In genomic region chr19:42176990-42177685, GRCh38 we compare ENCODE assay signal across 8 cellular contexts. TPM values are rescaled to one million over a fixed set of nuclear protein-coding genes. Genes with fewer than 3 reads are reported as not detected.
DNase-seq lines count a peak whose midpoint lies in the region; ATAC-seq and TF ChIP-seq lines count a peak whose summit lies in the region.

No MANE protein-coding gene starts in this region.

- POLR2A ChIA-PET in SK-N-SH (lab: Yijun Ruan, JAX): no interaction called here
- POLR2A ChIA-PET in activated naive CD8-positive, alpha-beta T cell treated with anti-CD3 and anti-CD28 coated beads, Interleukin-2, amount 10 ng/mL, durations not matched to agents 7 days and 5 days (lab: Charles Lee): interaction anchor here (0.8 to 2.2 kb wide), 4 partner anchors 8 to 43 kb away, joined by 3 to 7 read pairs (median 4); partner anchors contain the start of gene ZNF526

- TF ChIP-seq EP300 in SK-N-SH (IDR thresholded peaks at IDR 0.05; ENCODE audit: borderline replicate concordance in 1 of 2, low read depth in 1 of 2, low read length in 1 of 2): no peak
- TF ChIP-seq EP300 in transverse colon (IDR thresholded peaks at IDR 0.05; ENCODE audit: low read depth): no peak

- in situ Hi-C loops in transverse colon (cut with MboI; ENCODE audit: low pct_ligation_motif_present in 1 of 4, low pct_unique_long_range_greater_than_20kb in 1 of 4, low sequenced_read_pairs in 3 of 4): no loop called here

- H3K4me3 Mint-ChIP-seq in activated naive CD8-positive, alpha-beta T cell treated with anti-CD3 and anti-CD28 coated beads, Interleukin-2, amount 10 ng/mL, durations not matched to agents 7 days and 5 days: no peak overlapping the region

- CTCF ChIA-PET in SK-N-SH (lab: Yijun Ruan, JAX): interaction anchor here (0.8 to 3.9 kb wide), 14 partner anchors 10 to 103 kb away, joined by 3 to 32 read pairs (median 4); partner anchors contain the start of gene POU2F2

- intact Hi-C loops in cardiac septum (cut with DNase I) (no loop called here), posterior cingulate gyrus (cut with DNase I) (loop anchor here (2.0 kb wide), 1 partner anchor 44 kb away; the partner anchor contains the start of gene POU2F2), transverse colon (cut with DNase I; ENCODE audit: low total_unique reads) (loop anchor here (2.0 kb wide), 1 partner anchor 78 kb away; the partner anchor contains the start of gene ERF)

- no peaks in the 10 kb centered on the region for H3K9me3 Mint-ChIP-seq in activated naive CD8-positive, alpha-beta T cell treated with anti-CD3 and anti-CD28 coated beads, Interleukin-2, amount 10 ng/mL, durations not matched to agents 7 days and 5 days

- no peak for TF ChIP-seq RAD21 in SK-N-SH (IDR thresholded peaks at IDR 0.05; ENCODE audit: low read length)

- H3K9me2 ChIP-seq in SK-N-SH: no peaks in the 10 kb centered on the region

- H3K9me3 ChIP-seq in SK-N-SH: no peaks in the 10 kb centered on the region
- no peaks in the 10 kb centered on the region for H3K9me3 ChIP-seq in transverse colon

- TF ChIP-seq POLR2A in transverse colon (IDR thresholded peaks at IDR 0.05): no peak

- peaks cover 13% of the 10 kb centered on the region for H3K4me1 Mint-ChIP-seq in activated naive CD8-positive, alpha-beta T cell treated with anti-CD3 and anti-CD28 coated beads, Interleukin-2, amount 10 ng/mL, durations not matched to agents 7 days and 5 days

- peaks cover 12% of the 10 kb centered on the region for H3F3A ChIP-seq in SK-N-SH (replicated peaks; ENCODE audit: insufficient read depth)

- H3K36me3 Mint-ChIP-seq in activated naive CD8-positive, alpha-beta T cell treated with anti-CD3 and anti-CD28 coated beads, Interleukin-2, amount 10 ng/mL, durations not matched to agents 7 days and 5 days: no peaks in the 10 kb centered on the region

- H3K36me3 ChIP-seq in SK-N-SH (replicated peaks in 1 of 2; ENCODE audit: control insufficient read depth in 1 of 2, insufficient read depth in 2 of 2, low read length in 1 of 2) (no peaks in the 10 kb centered on the region), transverse colon (no peaks in the 10 kb centered on the region)

- H3K27me3 ChIP-seq in SK-N-SH (ENCODE audit: insufficient read depth) (peaks cover 37% of the 10 kb centered on the region), transverse colon (peaks cover 88% of the 10 kb centered on the region)

- no peaks in the 10 kb centered on the region for H3K79me2 ChIP-seq in SK-N-SH (ENCODE audit: insufficient read depth)

- H3K27ac ChIP-seq in SK-N-SH (ENCODE audit: low read depth in 2 of 2, low read length in 1 of 2) (peak overlapping the region in 1 of 2 experiments; percentile 41; a peak in 1 of 4 replicates), transverse colon (no peak overlapping the region)

- peak overlapping the region; percentile 39; the same call in 1 of the 2 replicates for H3K9ac ChIP-seq in SK-N-SH

- peak; percentile 80 for DNase-seq in GM10266 (ENCODE audit: extremely low spot score)
- DNase-seq in NAMALWA (ENCODE audit: low spot score): peak; percentile 80
- peak; percentile 91 for DNase-seq in SK-N-SH
- DNase-seq in activated naive CD8-positive, alpha-beta T cell treated with anti-CD3 and anti-CD28 coated beads, Interleukin-2, amount 10 ng/mL, durations not matched to agents 7 days and 5 days: peak; percentile 79
- DNase-seq in cardiac septum (ENCODE audit: low spot score): peak; percentile 86
- peak; percentile 62 to 97 (median 84) for DNase-seq in posterior cingulate gyrus
- DNase-seq in transverse colon: peak; percentile 66

- H3K27me3 Mint-ChIP-seq in activated naive CD8-positive, alpha-beta T cell treated with anti-CD3 and anti-CD28 coated beads, Interleukin-2, amount 10 ng/mL, durations not matched to agents 7 days and 5 days: peaks cover 32% of the 10 kb centered on the region

- peak; percentile 91 for ATAC-seq in activated naive CD8-positive, alpha-beta T cell treated with anti-CD3 and anti-CD28 coated beads, Interleukin-2, amount 10 ng/mL, durations not matched to agents 7 days and 5 days (ENCODE audit: low read depth)
- no peak for ATAC-seq in HG03565 (IDR thresholded peaks at IDR 0.05; ENCODE audit: unreplicated experiment)

- no peak overlapping the region for H3K27ac Mint-ChIP-seq in activated naive CD8-positive, alpha-beta T cell treated with anti-CD3 and anti-CD28 coated beads, Interleukin-2, amount 10 ng/mL, durations not matched to agents 7 days and 5 days

- H4K20me1 ChIP-seq in SK-N-SH (ENCODE audit: insufficient read depth): no peaks in the 10 kb centered on the region

- peak overlapping the region; percentile 59; the same call in 1 of the 2 replicates for H2AFZ ChIP-seq in SK-N-SH (ENCODE audit: low read depth)

- TF ChIP-seq CTCF in GM10266 (IDR thresholded peaks at IDR 0.05; ENCODE audit: control insufficient read depth, insufficient read depth, low read depth, missing control alignments): peak; percentile 56
- TF ChIP-seq CTCF in SK-N-SH (IDR thresholded peaks at IDR 0.05): peak; percentile 36
- TF ChIP-seq CTCF in transverse colon (IDR thresholded peaks at IDR 0.05): peak in 4 of 5 experiments; percentile 20 to 41 (median 28)

- H3K4me2 ChIP-seq in SK-N-SH: peak overlapping the region; percentile 91

- under 1% methylated on average over 34 of the region's 66 CpGs for WGBS in SK-N-SH (ENCODE audit: low lambda C conversion rate)
- WGBS in transverse colon (ENCODE audit: low coverage in 1 of 2), 2 donors: 3 to 4% methylated on average over 11 to 20 of the region's 66 CpGs

- peak overlapping the region; percentile 52 to 78 for H3K4me3 ChIP-seq in SK-N-SH (ENCODE audit: low read depth in 2 of 2, low read length in 1 of 2)
- H3K4me3 ChIP-seq in transverse colon: peak overlapping the region in 3 of 4 donors; percentile 40 to 59 (median 42)

- H3K4me1 ChIP-seq in SK-N-SH (ENCODE audit: control insufficient read depth in 1 of 2, insufficient read depth in 2 of 2, low read depth in 1 of 2, low read length in 1 of 2) (peaks cover 0 to 11% of the 10 kb centered on the region in 2 experiments; a peak in 1 of 4 replicates), transverse colon (peaks cover 6 to 19% (median 16%) of the 10 kb centered on the region in 4 donors)

TF ChIP-seq in SK-N-SH, 30 proteins besides CTCF, POLR2A, EP300 and RAD21 (continues in another document):
- TF ChIP-seq NRF1 (IDR thresholded peaks at IDR 0.05; ENCODE audit: low read depth, low read length) (peak; percentile 41; the same call in 1 of the 2 replicates), SIN3A (IDR thresholded peaks at IDR 0.05; ENCODE audit: borderline replicate concordance, low read depth, low read length) (peak; percentile 26; the same call in 1 of the 2 replicates), IRF3 (IDR thresholded peaks at IDR 0.05; ENCODE audit: low read depth, low read length) (no peak), SMC3 (IDR thresholded peaks at IDR 0.05; ENCODE audit: low read depth, low read length) (0 out of 2 replicates have a peak, but pooled peaks have one; percentile 2), RFX5 (IDR thresholded peaks at IDR 0.05; ENCODE audit: low read length) (no peak), MXI1 (IDR thresholded peaks at IDR 0.05; ENCODE audit: low read depth, low read length) (no peak)

RNA-seq across cellular contexts. Expression of gene DEDD2, which starts 40.3 kb away (rescaled TPM):
- 30.2 and 31.1 TPM in 2 replicates for polyA plus RNA-seq in SK-N-SH (2012; rRNA removed)
- 15.7 and 23.9 TPM in 2 replicates for polyA plus RNA-seq in SK-N-SH (2012; cell fraction: cytosol; rRNA removed)
- 29.2 and 30.8 TPM in 2 replicates for polyA plus RNA-seq in SK-N-SH (2012; cell fraction: nucleus; rRNA removed)
- 10 to 100 TPM; 41.3 to 42.2 TPM for total RNA-seq in activated naive CD8-positive, alpha-beta T cell treated with anti-CD3 and anti-CD28 coated beads, Interleukin-2, amount 10 ng/mL, durations not matched to agents 7 days and 5 days
- total RNA-seq in cardiac septum (10.2 TPM), transverse colon (10 to 100 TPM; 52.2 to 90.8 (median 63.0) TPM)

RNA-seq across cellular contexts. Expression of gene ZNF526, which starts 43.0 kb away (rescaled TPM):
- 3.5 and 4.0 TPM in 2 replicates for polyA plus RNA-seq in SK-N-SH (2012; rRNA removed)
- 1.7 and 2.6 TPM in 2 replicates for polyA plus RNA-seq in SK-N-SH (2012; cell fraction: cytosol; rRNA removed)
- polyA plus RNA-seq in SK-N-SH (2012; cell fraction: nucleus; rRNA removed): 3.4 and 4.3 TPM in 2 replicates
- 10 to 100 TPM; 19.6 to 20.6 TPM for total RNA-seq in activated naive CD8-positive, alpha-beta T cell treated with anti-CD3 and anti-CD28 coated beads, Interleukin-2, amount 10 ng/mL, durations not matched to agents 7 days and 5 days
- 4.1 TPM for total RNA-seq in cardiac septum
- 10 to 100 TPM in 1 of 4 donors, 1 to 10 TPM in 3; 6.4 to 19.5 (median 6.8) TPM for total RNA-seq in transverse colon

RNA-seq across cellular contexts. Expression of gene POU2F2, which starts 44.9 kb away (rescaled TPM):
- 0.15 and 0.49 TPM in 2 replicates for polyA plus RNA-seq in SK-N-SH (2012; rRNA removed)
- 0.18 and 0.29 TPM in 2 replicates for polyA plus RNA-seq in SK-N-SH (2012; cell fraction: cytosol; rRNA removed)
- polyA plus RNA-seq in SK-N-SH (2012; cell fraction: nucleus; rRNA removed): 0.89 and 0.94 TPM in 2 replicates
- 10 to 100 TPM; 33.0 to 33.9 TPM for total RNA-seq in activated naive CD8-positive, alpha-beta T cell treated with anti-CD3 and anti-CD28 coated beads, Interleukin-2, amount 10 ng/mL, durations not matched to agents 7 days and 5 days
- total RNA-seq in cardiac septum (0.51 TPM), transverse colon (1 to 10 TPM in 3 of 4 donors, under 1 TPM in 1; 0.96 to 7.1 (median 3.4) TPM)

Comparison
In these comparisons a context has a peak if more than half of its experiments do, and no peak if none do; other contexts are left out.
1. RNA of gene POU2F2, which starts 44.9 kb away (total RNA-seq): 33.0 to 33.9 TPM in activated naive CD8-positive, alpha-beta T cell treated with anti-CD3 and anti-CD28 coated beads, Interleukin-2, amount 10 ng/mL, durations not matched to agents 7 days and 5 days; 0.96 to 7.1 TPM in transverse colon and 0.51 TPM in cardiac septum (single experiment); every median in the first group is over 4 times any median in the second.
2. Peak in every context shown above with its lines, with median percentiles within 50 percentile points of each other: DNase-seq and CTCF ChIP-seq.